14 cellular contexts compared by ENCODE assay signal in genomic region chr2:181916726-181917377, GRCh38. TPM values are rescaled to one million over a fixed set of nuclear protein-coding genes. Genes with fewer than 3 reads are reported as not detected.
DNase-seq lines count a peak whose midpoint lies in the region; ATAC-seq, FAIRE-seq and TF ChIP-seq lines count a peak whose summit lies in the region.
"Had no signal": no experiment of that assay in that cellular context is flagged by ENCODE, and none has a peak within 500 bp of the region (broad histone marks: within the 10 kb centered on the region; RNA-seq: fewer than 3 reads in every experiment).

No MANE protein-coding gene starts in this region.

- H3K36me3 ChIP-seq in ACC112 (ENCODE audit: insufficient read depth, low read length), result peaks cover 46% of the 10 kb centered on the region
- peaks cover 11 to 37% of the 10 kb centered on the region in 2 donors for H3K36me3 ChIP-seq in body of pancreas (replicated peaks in 1 of 2; ENCODE audit: insufficient read depth in 1 of 2, low read depth in 2 of 2)
- peaks cover 25 to 31% of the 10 kb centered on the region in 2 experiments for H3K36me3 ChIP-seq in keratinocyte (ENCODE audit: control insufficient read depth in 2 of 2, extremely low read depth in 1 of 2, insufficient read depth in 2 of 2, low read length in 2 of 2)
- peaks cover 0 to 47% (median 13%) of the 10 kb centered on the region in 3 experiments for H3K36me3 ChIP-seq in naive thymus-derived CD4-positive, alpha-beta T cell (ENCODE audit: control insufficient read depth in 2 of 3, insufficient read depth in 3 of 3, low read length in 3 of 3)

- H3K9me3 Mint-ChIP-seq in naive thymus-derived CD4-positive, alpha-beta T cell, result no peaks in the 10 kb centered on the region
- H3K9me3 Mint-ChIP-seq in immature natural killer cell, result no peaks in the 10 kb centered on the region
- H3K9me3 Mint-ChIP-seq: activated naive CD4-positive, alpha-beta T cell treated with anti-CD3 and anti-CD28 coated beads, Interleukin-2, amount 10 ng/mL, durations not matched to agents 7 days and 5 days had no signal

- no peak overlapping the region for H3K9ac ChIP-seq in keratinocyte (ENCODE audit: control insufficient read depth, extremely low read depth, insufficient read depth, low read length)
- H3K9ac ChIP-seq: parathyroid adenoma had no signal

- H3K27ac ChIP-seq in ACC112 (ENCODE audit: low read depth, low read length), result peak overlapping the region; percentile 68
- H3K27ac ChIP-seq in body of pancreas, result peak overlapping the region in 3 of 4 donors; percentile 9 to 33 (median 24)
- H3K27ac ChIP-seq in keratinocyte (ENCODE audit: control insufficient read depth, insufficient read depth, low read length), result peak overlapping the region; percentile 36
- no peak overlapping the region for H3K27ac ChIP-seq in naive thymus-derived CD4-positive, alpha-beta T cell (ENCODE audit: low read depth, low read length)
- H3K27ac ChIP-seq: esophagus squamous epithelium, parathyroid adenoma had no signal

- no peak overlapping the region for H2AFZ ChIP-seq in ACC112 (ENCODE audit: low read length, unreplicated experiment)
- no peak overlapping the region for H2AFZ ChIP-seq in keratinocyte (ENCODE audit: control insufficient read depth, low read length)
- H2AFZ ChIP-seq: parathyroid adenoma had no signal

- no peaks in the 10 kb centered on the region for H3K4me1 Mint-ChIP-seq in naive thymus-derived CD4-positive, alpha-beta T cell
- H3K4me1 Mint-ChIP-seq in immature natural killer cell, result no peaks in the 10 kb centered on the region
- H3K4me1 Mint-ChIP-seq: activated naive CD4-positive, alpha-beta T cell treated with anti-CD3 and anti-CD28 coated beads, Interleukin-2, amount 10 ng/mL, durations not matched to agents 7 days and 5 days had no signal

- CTCF ChIA-PET in naive thymus-derived CD4-positive, alpha-beta T cell (lab: Charles Lee), result no interaction called here

- H3K9me3 ChIP-seq in body of pancreas (no peaks in the 10 kb centered on the region), keratinocyte (ENCODE audit: control insufficient read depth, low read depth, low read length) (no peaks in the 10 kb centered on the region)
- no peaks in the 10 kb centered on the region for H3K9me3 ChIP-seq in naive thymus-derived CD4-positive, alpha-beta T cell (ENCODE audit: control insufficient read depth in 2 of 3, low read length in 3 of 3)
- H3K9me3 ChIP-seq: esophagus squamous epithelium had no signal

- peaks cover 16 to 68% (median 42%) of the 10 kb centered on the region in 5 donors for H3K36me3 Mint-ChIP-seq in naive thymus-derived CD4-positive, alpha-beta T cell
- H3K36me3 Mint-ChIP-seq in immature natural killer cell, result peaks cover 35 to 62% (median 49%) of the 10 kb centered on the region in 3 donors

- H3K4me3 ChIP-seq in ACC112 (ENCODE audit: low read depth, low read length) (peak overlapping the region; percentile 35; the same call in 1 of the 2 replicates), body of pancreas (no peak overlapping the region), keratinocyte (ENCODE audit: control insufficient read depth in 2 of 3, extremely low read depth in 1 of 3, insufficient read depth in 2 of 3, low read depth in 1 of 3, low read length in 3 of 3) (no peak overlapping the region)
- H3K4me3 ChIP-seq in naive thymus-derived CD4-positive, alpha-beta T cell (ENCODE audit: low read length), result no peak overlapping the region
- H3K4me3 ChIP-seq: esophagus squamous epithelium had no signal

- H4K20me1 ChIP-seq in keratinocyte (ENCODE audit: control insufficient read depth, extremely low read depth, insufficient read depth, low read length), result no peaks in the 10 kb centered on the region

- no peaks in the 10 kb centered on the region for H3K9me1 ChIP-seq in keratinocyte (ENCODE audit: control insufficient read depth, extremely low read depth, insufficient read depth, low read length)

- POLR2A ChIA-PET in naive thymus-derived CD4-positive, alpha-beta T cell (lab: Charles Lee), result no interaction called here

- dilution Hi-C loops in keratinocyte (cut with MboI; ENCODE audit: extremely low pct_ligation_motif_present, low sequenced_read_pairs), result no loop called here

- no peak for TF ChIP-seq CTCF in body of pancreas (IDR thresholded peaks at IDR 0.05)
- TF ChIP-seq CTCF in keratinocyte (optimal IDR thresholded peaks at IDR 0.05 in 1 of 3, IDR thresholded peaks at IDR 0.05 in 1 of 3, conservative IDR thresholded peaks at IDR 0.05 in 1 of 3; ENCODE audit: extremely low read depth in 1 of 3, insufficient read depth in 2 of 3, low read length in 3 of 3), result no peak

- peak overlapping the region in 1 of 9 donors; percentile 52 for H3K27ac Mint-ChIP-seq in naive thymus-derived CD4-positive, alpha-beta T cell
- no peak overlapping the region for H3K27ac Mint-ChIP-seq in immature natural killer cell
- H3K27ac Mint-ChIP-seq: activated naive CD4-positive, alpha-beta T cell treated with anti-CD3 and anti-CD28 coated beads, Interleukin-2, amount 10 ng/mL, durations not matched to agents 7 days and 5 days had no signal

- H3K27me3 ChIP-seq in ACC112 (ENCODE audit: insufficient read depth, low read length) (no peaks in the 10 kb centered on the region), body of pancreas (no peaks in the 10 kb centered on the region), keratinocyte (ENCODE audit: control insufficient read depth, extremely low read depth, insufficient read depth, low read length) (no peaks in the 10 kb centered on the region)
- H3K27me3 ChIP-seq in naive thymus-derived CD4-positive, alpha-beta T cell (ENCODE audit: control insufficient read depth in 2 of 2, insufficient read depth in 2 of 2, low read length in 2 of 2), result no peaks in the 10 kb centered on the region
- H3K27me3 ChIP-seq: esophagus squamous epithelium had no signal

- WGBS in body of pancreas, 2 donors, result 37 to 49% methylated on average over 4 of the region's 4 CpGs

- H3K4me1 ChIP-seq in ACC112 (ENCODE audit: control insufficient read depth, insufficient read depth, low read length, unreplicated experiment) (peaks cover 35% of the 10 kb centered on the region), body of pancreas (peaks cover 67% of the 10 kb centered on the region), keratinocyte (ENCODE audit: control insufficient read depth, extremely low read depth, insufficient read depth, low read length) (peaks cover 3% of the 10 kb centered on the region)
- H3K4me1 ChIP-seq in naive thymus-derived CD4-positive, alpha-beta T cell (ENCODE audit: control insufficient read depth in 2 of 2, insufficient read depth in 2 of 2, low read length in 2 of 2), result no peaks in the 10 kb centered on the region
- H3K4me1 ChIP-seq: parathyroid adenoma had no signal

- no peak for TF ChIP-seq POLR2A in body of pancreas (IDR thresholded peaks at IDR 0.05)

- H3K4me3 Mint-ChIP-seq in naive thymus-derived CD4-positive, alpha-beta T cell, result no peak overlapping the region
- no peak overlapping the region for H3K4me3 Mint-ChIP-seq in immature natural killer cell
- H3K4me3 Mint-ChIP-seq: activated naive CD4-positive, alpha-beta T cell treated with anti-CD3 and anti-CD28 coated beads, Interleukin-2, amount 10 ng/mL, durations not matched to agents 7 days and 5 days had no signal

- H3K79me2 ChIP-seq in ACC112 (ENCODE audit: control insufficient read depth, insufficient read depth, low read length, unreplicated experiment) (peaks cover 7% of the 10 kb centered on the region), keratinocyte (ENCODE audit: control insufficient read depth, insufficient read depth, low read length) (peaks cover 29% of the 10 kb centered on the region)
- H3K79me2 ChIP-seq: parathyroid adenoma had no signal

- ATAC-seq in body of pancreas (no peak), HG03342 (IDR thresholded peaks at IDR 0.05; ENCODE audit: unreplicated experiment) (no peak), GM19395 (IDR thresholded peaks at IDR 0.05; ENCODE audit: unreplicated experiment) (no peak)
- ATAC-seq in naive thymus-derived CD4-positive, alpha-beta T cell, result no peak

- peak; percentile 63 for FAIRE-seq in keratinocyte (lab: Jason Lieb, UNC)

- DNase-seq in LHCN-M2 (ENCODE audit: low read depth) (peak; percentile 57), body of pancreas (no peak), keratinocyte (ENCODE audit: low read depth, low spot score) (no peak), immature natural killer cell (no peak)
- DNase-seq in naive thymus-derived CD4-positive, alpha-beta T cell, result no peak
- DNase-seq: activated naive CD4-positive, alpha-beta T cell treated with anti-CD3 and anti-CD28 coated beads, Interleukin-2, amount 10 ng/mL, durations not matched to agents 7 days and 5 days; DMS 273 treated with DMSO at 0.1 percent for 48 hours; esophagus squamous epithelium; NCI-H2029 treated with DMSO at 0.1 percent for 48 hours; SHP77 had no signal

- H3K27me3 Mint-ChIP-seq in naive thymus-derived CD4-positive, alpha-beta T cell, result no peaks in the 10 kb centered on the region
- no peaks in the 10 kb centered on the region for H3K27me3 Mint-ChIP-seq in immature natural killer cell (ENCODE audit: low read depth in 3 of 3)
- H3K27me3 Mint-ChIP-seq: activated naive CD4-positive, alpha-beta T cell treated with anti-CD3 and anti-CD28 coated beads, Interleukin-2, amount 10 ng/mL, durations not matched to agents 7 days and 5 days had no signal

- intact Hi-C loops in body of pancreas (cut with DNase I), result no loop called here
- intact Hi-C loops in naive thymus-derived CD4-positive, alpha-beta T cell (cut with micrococcal nuclease), result no loop called here

- no peak overlapping the region for H3K4me2 ChIP-seq in keratinocyte (ENCODE audit: control insufficient read depth, extremely low read depth, insufficient read depth, low read depth, low read length)

RNA-seq across cellular contexts. Expression of gene ITPRID2, which starts 25.3 kb away (rescaled TPM):
- total RNA-seq in LHCN-M2 (2014; rRNA removed) (83.0 and 99.6 TPM in 2 replicates), body of pancreas (100 to 1,000 TPM; 224 to 274 TPM)
- 36.2 TPM for polyA plus RNA-seq in LHCN-M2 (2012)
- polyA plus RNA-seq in keratinocyte (86.3 to 146 TPM (median 91.4 TPM) in 3 replicates), immature natural killer cell (1 to 10 TPM; 3.2 to 9.3 (median 8.7) TPM)
- polyA plus RNA-seq in keratinocyte (2011; ENCODE audit: low read depth), result 479 TPM
- polyA plus RNA-seq in keratinocyte (2011; cell fraction: cytosol; rRNA removed), result 72.8 and 128 TPM in 2 replicates
- 116 and 145 TPM in 2 replicates for polyA plus RNA-seq in keratinocyte (2011; cell fraction: nucleus; rRNA removed)
- 91.5 and 118 TPM in 2 replicates for polyA plus RNA-seq in keratinocyte (2012; ENCODE audit: low replicate concordance)
- 62.2 to 130 TPM (median 99.4 TPM) in 3 replicates for polyA minus RNA-seq in keratinocyte
- 89.4 TPM for polyA minus RNA-seq in keratinocyte (2011; cell fraction: cytosol; rRNA and poly(A)+ RNA removed)
- polyA minus RNA-seq in keratinocyte (2011; cell fraction: nucleus; rRNA and poly(A)+ RNA removed), result 97.4 and 160 TPM in 2 replicates
- 10 to 100 TPM; 42.3 to 90.9 (median 53.1) TPM for total RNA-seq in naive thymus-derived CD4-positive, alpha-beta T cell
- 1 to 10 TPM; 3.9 to 6.8 TPM for polyA plus RNA-seq in naive thymus-derived CD4-positive, alpha-beta T cell
